16 cellular contexts compared by ENCODE assay signal in the genomic region with DNA sequence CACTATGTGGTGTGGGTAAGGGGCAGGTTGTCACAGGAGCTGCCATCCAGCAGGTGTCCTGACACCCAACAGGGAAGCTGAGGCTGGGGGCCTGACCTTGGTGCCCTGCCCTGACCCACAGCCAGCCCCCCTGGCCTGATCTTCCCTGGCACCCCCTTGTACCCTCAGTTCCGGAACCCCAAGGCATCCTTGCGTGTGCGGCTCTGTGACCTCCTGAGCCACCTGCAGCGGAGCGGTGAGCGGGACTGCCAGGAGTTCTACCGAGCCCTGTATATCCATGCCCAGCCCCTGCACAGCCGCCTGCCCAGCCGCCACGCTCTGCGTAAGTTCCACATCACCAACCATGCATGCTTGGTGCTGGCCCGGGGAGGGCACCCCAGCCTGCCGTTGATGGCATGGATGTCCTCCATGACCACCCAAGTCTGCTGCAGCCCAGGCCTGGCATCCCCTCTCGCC. TPM values are rescaled to one million over a fixed set of nuclear protein-coding genes. Genes with fewer than 3 reads are reported as not detected.
A peak's percentile ranks its signal among the peaks of the same experiment; 100 is the strongest.
DNase-seq lines count a peak whose midpoint lies in the region; ATAC-seq and TF ChIP-seq lines count a peak whose summit lies in the region.
"Had no signal": no experiment of that assay in that cellular context is flagged by ENCODE, and none has a peak within 500 bp of the region (broad histone marks: within the 10 kb centered on the region; RNA-seq: fewer than 3 reads in every experiment).

No MANE protein-coding gene starts in this region.

- H3K27me3 Mint-ChIP-seq in Caco-2 (ENCODE audit: insufficient read depth, unreplicated experiment), result no peaks in the 10 kb centered on the region

- no peak for ATAC-seq in left lobe of liver

- H3K4me3 Mint-ChIP-seq in Caco-2 (ENCODE audit: unreplicated experiment), result no peak overlapping the region
- H3K4me3 Mint-ChIP-seq: nephron had no signal

- H3K27me3 ChIP-seq in Caco-2 (replicated peaks; ENCODE audit: control insufficient read depth, insufficient read depth, low read length), result no peaks in the 10 kb centered on the region
- no peaks in the 10 kb centered on the region for H3K27me3 ChIP-seq in Peyer's patch
- H3K27me3 ChIP-seq in spleen (replicated peaks in 1 of 7), result no peaks in the 10 kb centered on the region

- H3K9me3 ChIP-seq in Caco-2 (no peaks in the 10 kb centered on the region), Peyer's patch (no peaks in the 10 kb centered on the region), spleen (no peaks in the 10 kb centered on the region)

- H3K4me1 Mint-ChIP-seq in Caco-2 (ENCODE audit: low read depth, unreplicated experiment), result no peaks in the 10 kb centered on the region

- POLR2A ChIA-PET in Caco-2 (lab: Charles Lee), result no interaction called here

- H3K4me1 ChIP-seq in Caco-2 (no peaks in the 10 kb centered on the region), Peyer's patch (no peaks in the 10 kb centered on the region), spleen (peaks cover 15 to 97% (median 60%) of the 10 kb centered on the region in 6 donors)

- WGBS in spleen, 5 donors, result 70 to 93% (median 88%) methylated on average over 5 to 14 of the region's 14 CpGs

- TF ChIP-seq CTCF in Caco-2 (IDR thresholded peaks at IDR 0.05; ENCODE audit: insufficient read depth in 1 of 2, low read depth in 1 of 2, low read length in 1 of 2, severe bottlenecking in 1 of 2, unreplicated experiment in 1 of 2) (no peak), Peyer's patch (IDR thresholded peaks at IDR 0.05) (no peak), spleen (IDR thresholded peaks at IDR 0.05 in 8 of 11, conservative IDR thresholded peaks at IDR 0.05 in 3 of 11) (no peak)

- H3K9me3 Mint-ChIP-seq in Caco-2 (ENCODE audit: unreplicated experiment), result no peaks in the 10 kb centered on the region

- CTCF ChIA-PET in Caco-2 (lab: Charles Lee), result no interaction called here

- no TSS peak for BruUV-seq in Caco-2 (replicated peaks; lab: Mats Ljungman, UMichigan)

- intact Hi-C loops in Caco-2 (cut with micrococcal nuclease; ENCODE audit: unreplicated experiment), result no loop called here
- intact Hi-C loops in spleen (cut with DNase I; ENCODE audit: low total_unique reads), result no loop called here

- H3K27ac ChIP-seq in Peyer's patch (no peak overlapping the region), spleen (peak overlapping the region in 6 of 8 donors; percentile 52 to 96 (median 86))

- H3K36me3 ChIP-seq in Caco-2 (ENCODE audit: control insufficient read depth, insufficient read depth, low read length) (no peaks in the 10 kb centered on the region), Peyer's patch (peaks cover 0 to 56% (median 0%) of the 10 kb centered on the region in 3 donors), spleen (peaks cover 0 to 78% (median 20%) of the 10 kb centered on the region in 6 donors)

- H3K36me3 Mint-ChIP-seq in Caco-2 (ENCODE audit: insufficient read depth, unreplicated experiment), result no peaks in the 10 kb centered on the region

- TF ChIP-seq POLR2A in Peyer's patch (IDR thresholded peaks at IDR 0.05) (no peak), spleen (IDR thresholded peaks at IDR 0.05) (no peak)

- H3K27ac Mint-ChIP-seq in Caco-2 (ENCODE audit: unreplicated experiment), result peak overlapping the region; percentile 3
- H3K27ac Mint-ChIP-seq: nephron had no signal

- H3K4me3 ChIP-seq in Caco-2 (ENCODE audit: low read depth, low read length), result no peak overlapping the region
- H3K4me3 ChIP-seq in Peyer's patch, result no peak overlapping the region
- peak overlapping the region in 1 of 8 donors; percentile 60 for H3K4me3 ChIP-seq in spleen

- DNase-seq in Caco-2, result no peak
- DNase-seq in Peyer's patch, result peak in 2 of 3 donors; percentile 37 to 39
- DNase-seq in left lobe of liver (ENCODE audit: low spot score), result peak; percentile 45
- DNase-seq in spleen, result peak; percentile 85
- DNase-seq in NCI-H2196 treated with DMSO at 0.1 percent for 48 hours (lab: John Stamatoyannopoulos, UW; ENCODE audit: unreplicated experiment), result no peak
- no peak for DNase-seq in kidney glomerular epithelial cell (lab: John Stamatoyannopoulos, UW)
- DNase-seq in inferior parietal cortex (ENCODE audit: extremely low spot score), result no peak
- DNase-seq: activated CD4-positive, alpha-beta T cell treated with anti-CD3 and anti-CD28 coated beads for 1 hour; caudate nucleus; DND-41; NCI-H146; retina; stimulated activated CD4-positive, alpha-beta T cell treated with anti-CD3 and anti-CD28 coated beads, Interleukin-1b, Interleukin-23, amount 100 ng/mL, for 48 hours; T1000 had no signal

RNA-seq across cellular contexts. Expression of a gene that starts 14.4 kb away (rescaled TPM):
- total RNA-seq in Caco-2 (2022) (10.6 and 11.4 TPM in 2 replicates), Peyer's patch (10 to 100 TPM; 34.7 to 74.4 (median 58.9) TPM), left lobe of liver (8.5 TPM), spleen (10 to 100 TPM; 32.8 to 78.8 (median 44.6) TPM)
- polyA plus RNA-seq in spleen, result 10 to 100 TPM; 21.7 to 38.9 (median 23.0) TPM

RNA-seq across cellular contexts. Expression of a gene that starts 23.6 kb away (rescaled TPM):
- total RNA-seq in Caco-2 (2022), result 29.5 and 35.6 TPM in 2 replicates
- 10 to 100 TPM; 47.0 to 56.8 (median 54.5) TPM for total RNA-seq in Peyer's patch
- total RNA-seq in left lobe of liver, result 53.3 TPM
- 100 to 1,000 TPM in 6 of 7 donors, 10 to 100 TPM in 1; 75.0 to 142 (median 113) TPM for total RNA-seq in spleen
- 10 to 100 TPM; 26.5 to 68.9 (median 50.4) TPM for polyA plus RNA-seq in spleen

RNA-seq across cellular contexts. Expression of a gene that starts 51.9 kb away (rescaled TPM):
- total RNA-seq in Caco-2 (2022) (2.2 and 2.9 TPM in 2 replicates), Peyer's patch (10 to 100 TPM in 1 of 4 donors, 1 to 10 TPM in 3; 5.5 to 21.5 (median 7.9) TPM), left lobe of liver (49.7 TPM), spleen (10 to 100 TPM; 27.6 to 54.8 (median 35.8) TPM)
- polyA plus RNA-seq in spleen, result 10 to 100 TPM; 50.4 to 68.8 (median 57.4) TPM
- total RNA-seq: lung microvascular endothelial cell had no signal

Comparison
In these comparisons a context has a peak if more than half of its experiments do, and no peak if none do; other contexts are left out.
1. DNase-seq: peak in Peyer's patch (2 of 3), left lobe of liver (single experiment) and spleen (single experiment); none in Caco-2 (0 of 2), NCI-H2196 treated with DMSO at 0.1 percent for 48 hours (single experiment), kidney glomerular epithelial cell (single experiment) and inferior parietal cortex (single experiment).
2. H3K27ac ChIP-seq: peak in spleen (6 of 8); none in Peyer's patch (0 of 4).